ENCODE assay signal across 9 cellular contexts in the genomic region with DNA sequence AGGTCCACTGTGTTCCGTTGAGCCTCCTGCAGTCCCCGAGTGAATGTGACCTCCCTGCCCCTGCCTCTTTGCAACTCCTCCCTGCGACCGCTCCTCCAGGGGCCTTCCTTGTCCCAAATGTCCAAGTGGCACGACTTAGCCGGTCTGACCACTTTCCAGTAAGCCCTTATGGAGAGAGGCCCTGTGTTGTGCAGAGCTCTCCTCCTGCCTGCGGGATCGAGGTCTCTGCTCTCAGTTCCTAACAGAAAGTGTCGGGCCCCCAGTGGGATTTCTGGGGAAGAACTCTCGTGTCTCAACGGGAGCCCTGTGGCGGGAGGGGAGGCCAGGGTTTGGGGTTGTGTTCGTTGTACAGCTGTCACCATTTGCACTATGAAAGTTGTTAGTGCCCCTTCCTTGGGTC.
DNase-seq lines count a peak whose midpoint lies in the region; ATAC-seq, FAIRE-seq and TF ChIP-seq lines count a peak whose summit lies in the region.
"Had no signal": no experiment of that assay in that cellular context is flagged by ENCODE, and none has a peak within 500 bp of the region (broad histone marks: within the 10 kb centered on the region; RNA-seq: fewer than 3 reads in every experiment).

No MANE protein-coding gene starts in this region.

- intact Hi-C loops in ascending aorta (cut with DNase I) (loop anchor here (2.0 to 5.0 kb wide), 2 partner anchors 34 to 102 kb away; no protein-coding TSS in a partner anchor), HepG2 (cut with micrococcal nuclease; ENCODE audit: unreplicated experiment) (no loop called here)

- POLR2A ChIA-PET in HepG2 (lab: Yijun Ruan, JAX), result interaction anchor here (0.8 to 3.9 kb wide), 12 partner anchors 11 to 583 kb away, joined by 3 to 88 read pairs (median 5); a partner anchor contains a TSS

- peak overlapping the region; percentile 93 for H3K4me2 ChIP-seq in HepG2 (ENCODE audit: low read depth, low read length)

- BruUV-seq in HepG2 (replicated peaks; lab: Mats Ljungman, UMichigan), result no TSS peak

- H3K36me3 ChIP-seq in ascending aorta (no peaks in the 10 kb centered on the region), HepG2 (replicated peaks in 1 of 2; ENCODE audit: control insufficient read depth in 1 of 2, insufficient read depth in 2 of 2, low read length in 2 of 2) (peaks cover 3 to 11% of the 10 kb centered on the region in 2 experiments; a peak in 3 of 5 replicates), subcutaneous abdominal adipose tissue (ENCODE audit: control insufficient read depth in 5 of 5, insufficient read depth in 5 of 5, low read length in 5 of 5) (peaks cover 0 to 7% (median 4%) of the 10 kb centered on the region in 5 donors)

- in situ Hi-C loops in HepG2 (cut with HindIII; ENCODE audit: extremely low pct_ligation_motif_present, low pct_unique_long_range_greater_than_20kb), result loop anchor here (10.0 kb wide), 1 partner anchor 90 kb away; no protein-coding TSS in a partner anchor

- no peak for FAIRE-seq in HepG2 (lab: Jason Lieb, UNC)

- TF ChIP-seq CTCF in ascending aorta (IDR thresholded peaks at IDR 0.05), result no peak
- no peak for TF ChIP-seq CTCF in HepG2 (CRISPR knock-in tag; IDR thresholded peaks at IDR 0.05)

- peak overlapping the region; percentile 86; the same call in 1 of the 2 replicates for H3K9ac ChIP-seq in HepG2 (ENCODE audit: insufficient read depth, low read depth, low read length)
- H3K9ac ChIP-seq in subcutaneous abdominal adipose tissue (ENCODE audit: low read length in 5 of 5), result peak overlapping the region in 2 of 5 donors; percentile 68 to 73

- H3K27me3 ChIP-seq in ascending aorta, result no peaks in the 10 kb centered on the region
- H3K27me3 ChIP-seq in HepG2 (ENCODE audit: control insufficient read depth in 1 of 2, insufficient read depth in 2 of 2, low read length in 2 of 2), result no peaks in the 10 kb centered on the region
- H3K27me3 ChIP-seq in subcutaneous abdominal adipose tissue (ENCODE audit: control insufficient read depth in 5 of 5, insufficient read depth in 4 of 5, low read length in 5 of 5), result no peaks in the 10 kb centered on the region

- H3K27ac ChIP-seq in ascending aorta (peak overlapping the region; percentile 92), HepG2 (ENCODE audit: extremely low read length, insufficient read depth, low read length) (no peak overlapping the region), subcutaneous abdominal adipose tissue (ENCODE audit: low read depth, low read length) (peak overlapping the region; percentile 82)

- no peak overlapping the region for H2AFZ ChIP-seq in HepG2 (ENCODE audit: low read length)

- H3K4me3 ChIP-seq in ascending aorta (peak overlapping the region; percentile 80 to 84), HepG2 (replicated peaks in 1 of 3; ENCODE audit: insufficient read depth in 1 of 3, low read depth in 2 of 3, low read length in 3 of 3) (peak overlapping the region; percentile 76 to 91 (median 88); a peak in 5 of 6 replicates), subcutaneous abdominal adipose tissue (ENCODE audit: low read depth in 1 of 5, low read length in 5 of 5) (peak overlapping the region; percentile 59 to 83 (median 80))

- H3K4me1 ChIP-seq in ascending aorta, result peaks cover 50 to 76% of the 10 kb centered on the region in 2 donors
- peaks cover 83% of the 10 kb centered on the region for H3K4me1 ChIP-seq in HepG2 (ENCODE audit: insufficient read depth, low read length)
- peaks cover 10 to 93% (median 75%) of the 10 kb centered on the region in 5 donors for H3K4me1 ChIP-seq in subcutaneous abdominal adipose tissue (ENCODE audit: control insufficient read depth in 5 of 5, insufficient read depth in 5 of 5, low read length in 5 of 5)

- TF ChIP-seq EP300 in HepG2 (IDR thresholded peaks at IDR 0.05; ENCODE audit: low read depth in 2 of 2, low read length in 2 of 2), result no peak
- TF ChIP-seq EP300 in HepG2 (CRISPR knock-in tag; IDR thresholded peaks at IDR 0.05; ENCODE audit: borderline replicate concordance), result no peak

- 61% methylated on average over 12 of the region's 13 CpGs for WGBS in HepG2 (ENCODE audit: low lambda C conversion rate)

- H3K9me3 ChIP-seq in ascending aorta, result no peaks in the 10 kb centered on the region
- H3K9me3 ChIP-seq in HepG2 (ENCODE audit: low read length), result no peaks in the 10 kb centered on the region
- H3K9me3 ChIP-seq in subcutaneous abdominal adipose tissue (ENCODE audit: control insufficient read depth in 5 of 5, low read length in 5 of 5), result no peaks in the 10 kb centered on the region

- peak; percentile 29 for DNase-seq in activated CD4-positive, alpha-beta T cell treated with anti-CD3 and anti-CD28 coated beads for 48 hours
- no peak for DNase-seq in activated CD4-positive, alpha-beta T cell treated with anti-CD3 and anti-CD28 coated beads, Interleukin-2, amount 50 U/mL, for 1 hour
- DNase-seq in ascending aorta (ENCODE audit: low spot score in 2 of 2) (no peak), HepG2 (ENCODE audit: low spot score) (no peak), inferior parietal cortex (ENCODE audit: extremely low spot score) (no peak), RPMI8226 (no peak)
- DNase-seq: NCI-H2107 had no signal

- H3K79me2 ChIP-seq in HepG2 (ENCODE audit: insufficient read depth, low read length), result peaks cover 91% of the 10 kb centered on the region

- TF ChIP-seq POLR2A in HepG2 (IDR thresholded peaks at IDR 0.05; ENCODE audit: insufficient read depth in 1 of 2, low read depth in 2 of 2, low read length in 2 of 2), result no peak

- CTCF ChIA-PET in HepG2 (lab: Yijun Ruan, JAX; ENCODE audit: low intra/inter-chr PET ratio, low total read pairs), result interaction anchor here (2.1 kb wide), 1 partner anchor 44 kb away, joined by 6 read pairs; no protein-coding TSS in a partner anchor

- ATAC-seq in HepG2, result no peak
- ATAC-seq in HG02840 (IDR thresholded peaks at IDR 0.05; ENCODE audit: low FRiP score, unreplicated experiment), result no peak

- TF ChIP-seq RAD21 in HepG2 (CRISPR knock-in tag; IDR thresholded peaks at IDR 0.05), result no peak

- peaks cover 90% of the 10 kb centered on the region for H4K20me1 ChIP-seq in HepG2 (ENCODE audit: insufficient read depth, low read length)

TF ChIP-seq in HepG2, 621 proteins besides CTCF, POLR2A, EP300 and RAD21:
- 0 out of 2 replicates have a peak, but pooled peaks have one; percentile 7 for TF ChIP-seq ZNF468 (CRISPR knock-in tag; IDR thresholded peaks at IDR 0.05)
- TF ChIP-seq IRF2 (CRISPR knock-in tag; IDR thresholded peaks at IDR 0.05), result no peak
